Comparison of ENCODE assay signal across 19 cellular contexts in the genomic region with DNA sequence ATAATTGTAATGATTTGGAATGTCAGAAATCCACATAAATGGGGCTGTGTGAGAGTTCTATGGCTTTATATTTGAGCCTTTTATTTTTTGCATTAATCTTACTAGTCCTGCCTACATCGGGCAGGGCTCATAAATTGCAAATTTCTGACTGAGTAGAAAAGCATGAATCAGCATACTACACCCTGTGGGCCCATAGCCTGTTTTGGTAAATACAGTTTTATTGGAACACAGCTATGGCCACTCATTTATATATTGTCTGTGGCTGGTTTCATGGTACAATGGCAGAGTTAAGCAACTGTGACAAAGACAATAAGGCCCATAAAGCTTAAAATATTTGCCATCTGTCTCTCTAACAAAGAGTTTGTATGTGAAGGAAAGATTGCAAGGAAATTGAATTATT. TPM values are rescaled to one million over a fixed set of nuclear protein-coding genes. Genes with fewer than 3 reads are reported as not detected.
DNase-seq lines count a peak whose midpoint lies in the region; ATAC-seq, FAIRE-seq and TF ChIP-seq lines count a peak whose summit lies in the region.
"Had no signal": no experiment of that assay in that cellular context is flagged by ENCODE, and none has a peak within 500 bp of the region (broad histone marks: within the 10 kb centered on the region; RNA-seq: fewer than 3 reads in every experiment).

No MANE protein-coding gene starts in this region.

- WGBS in GM12878 (ENCODE audit: insufficient coverage, insufficient replicate concordance, low lambda C conversion rate, missing lambda C conversion rate) = 95% methylated on average over 1 of the region's 1 CpG

- H3K9me3 ChIP-seq in CD4-positive, alpha-beta T cell (ENCODE audit: control insufficient read depth, low read length) = no peaks in the 10 kb centered on the region
- H3K9me3 ChIP-seq in HAP-1 (no peaks in the 10 kb centered on the region), GM12878 (replicated peaks; ENCODE audit: control insufficient read depth, insufficient read depth, low read length) (no peaks in the 10 kb centered on the region)
- H3K9me3 ChIP-seq: SJSA1 had no signal

- RAD21 ChIA-PET in GM12878 (lab: Charles Lee; ENCODE audit: unreplicated experiment) = interaction anchor here (0.8 to 2.5 kb wide), 4 partner anchors 36 to 151 kb away, joined by 3 to 12 read pairs (median 4); a partner anchor contains a TSS

- H4K20me1 ChIP-seq in GM12878 (ENCODE audit: control insufficient read depth, insufficient read depth) = no peaks in the 10 kb centered on the region

- CTCF ChIA-PET in CD4-positive, alpha-beta T cell (lab: Charles Lee) = interaction anchor here (1.6 kb wide), 1 partner anchor 11 kb away, joined by 4 read pairs; no protein-coding TSS in a partner anchor
- CTCF ChIA-PET in GM12878 (lab: Yijun Ruan, JAX) = interaction anchor here (0.8 to 3.1 kb wide), 6 partner anchors 9 to 153 kb away, joined by 3 to 14 read pairs (median 4); no protein-coding TSS in a partner anchor

- POLR2A ChIA-PET in CD4-positive, alpha-beta T cell (lab: Charles Lee) = interaction anchor here (1.1 to 8.7 kb wide), 8 partner anchors 8 to 150 kb away, joined by 3 to 125 read pairs (median 6); a partner anchor contains a TSS
- POLR2A ChIA-PET in GM12878 (lab: Charles Lee) = interaction anchor here (2.6 to 3.8 kb wide), 3 partner anchors 12 to 31 kb away, joined by 8 to 21 read pairs (median 9); no protein-coding TSS in a partner anchor
- POLR2A ChIA-PET in naive thymus-derived CD8-positive, alpha-beta T cell (lab: Charles Lee) = interaction anchor here (0.6 to 16.0 kb wide), 6 partner anchors 10 to 45 kb away, joined by 3 to 221 read pairs (median 6); a partner anchor contains a TSS

- no peak for TF ChIP-seq POLR2A in GM12878 (IDR thresholded peaks at IDR 0.05; ENCODE audit: low read depth, low read length)

- H3K36me3 Mint-ChIP-seq in CD4-positive, alpha-beta T cell (ENCODE audit: low read depth) = peaks cover 86% of the 10 kb centered on the region
- peaks cover 0 to 85% (median 21%) of the 10 kb centered on the region in 3 donors for H3K36me3 Mint-ChIP-seq in naive thymus-derived CD8-positive, alpha-beta T cell
- peaks cover 24% of the 10 kb centered on the region for H3K36me3 Mint-ChIP-seq in mesothelial cell of epicardium

- SMC1A ChIA-PET in GM12878 (lab: Charles Lee; ENCODE audit: uncharacterized antibody, unreplicated experiment) = interaction anchor here (0.7 to 6.5 kb wide), 14 partner anchors 12 to 216 kb away, joined by 3 to 68 read pairs (median 4); a partner anchor contains a TSS

- peaks cover 94% of the 10 kb centered on the region for H3K4me1 Mint-ChIP-seq in CD4-positive, alpha-beta T cell (ENCODE audit: low read depth)
- H3K4me1 Mint-ChIP-seq in naive thymus-derived CD8-positive, alpha-beta T cell = peaks cover 45 to 88% (median 85%) of the 10 kb centered on the region in 4 donors
- H3K4me1 Mint-ChIP-seq in mesothelial cell of epicardium = no peaks in the 10 kb centered on the region

- intact Hi-C loops in CD4-positive, alpha-beta T cell (cut with DNase I, micrococcal nuclease) = no loop called here
- intact Hi-C loops in GM12878 (cut with micrococcal nuclease; ENCODE audit: unreplicated experiment) = no loop called here

- no peak overlapping the region for H3K27ac ChIP-seq in CD4-positive, alpha-beta T cell (ENCODE audit: low read depth, low read length)
- no peak overlapping the region for H3K27ac ChIP-seq in GM12878 (ENCODE audit: control insufficient read depth, insufficient read depth)
- H3K27ac ChIP-seq: SJSA1 had no signal

- no peaks in the 10 kb centered on the region for H3K27me3 ChIP-seq in CD4-positive, alpha-beta T cell (ENCODE audit: control insufficient read depth, insufficient read depth, low read length)
- H3K27me3 ChIP-seq in HAP-1 (ENCODE audit: low read depth) = no peaks in the 10 kb centered on the region
- H3K27me3 ChIP-seq in GM12878 (replicated peaks in 1 of 2; ENCODE audit: control insufficient read depth in 2 of 2, insufficient read depth in 2 of 2, low read length in 1 of 2) = no peaks in the 10 kb centered on the region
- H3K27me3 ChIP-seq: SJSA1 had no signal

- H3K4me3 Mint-ChIP-seq in CD4-positive, alpha-beta T cell = no peak overlapping the region
- no peak overlapping the region for H3K4me3 Mint-ChIP-seq in naive thymus-derived CD8-positive, alpha-beta T cell
- no peak overlapping the region for H3K4me3 Mint-ChIP-seq in mesothelial cell of epicardium
- H3K4me3 Mint-ChIP-seq: activated CD4-positive, alpha-beta T cell treated with anti-CD3 and anti-CD28 coated beads, Interleukin-2, amount 10 ng/mL, durations not matched to agents 24 days and 14 days had no signal

- peaks cover 16% of the 10 kb centered on the region for H3K36me3 ChIP-seq in HAP-1 (replicated peaks)
- peaks cover 9 to 35% of the 10 kb centered on the region in 2 experiments for H3K36me3 ChIP-seq in GM12878 (ENCODE audit: control insufficient read depth in 2 of 2, insufficient read depth in 2 of 2, low read length in 1 of 2)

- H3K27me3 Mint-ChIP-seq in CD4-positive, alpha-beta T cell = no peaks in the 10 kb centered on the region
- no peaks in the 10 kb centered on the region for H3K27me3 Mint-ChIP-seq in naive thymus-derived CD8-positive, alpha-beta T cell
- no peaks in the 10 kb centered on the region for H3K27me3 Mint-ChIP-seq in mesothelial cell of epicardium (ENCODE audit: low read depth)
- H3K27me3 Mint-ChIP-seq: activated CD4-positive, alpha-beta T cell treated with anti-CD3 and anti-CD28 coated beads, Interleukin-2, amount 10 ng/mL, durations not matched to agents 24 days and 14 days had no signal

- no peaks in the 10 kb centered on the region; the same call in 1 of the 2 replicates for H3K79me2 ChIP-seq in GM12878 (ENCODE audit: control insufficient read depth, insufficient read depth, low read length)

- no peak for ATAC-seq in CD4-positive, alpha-beta T cell (ENCODE audit: poor library complexity)
- ATAC-seq in GM12878 = 0 out of 3 replicates have a peak, but pooled peaks have one; percentile 17
- no peak for ATAC-seq in naive thymus-derived CD8-positive, alpha-beta T cell
- ATAC-seq: left cardiac atrium had no signal

- H3K4me1 ChIP-seq in HAP-1 = peaks cover 15% of the 10 kb centered on the region
- no peaks in the 10 kb centered on the region for H3K4me1 ChIP-seq in GM12878 (ENCODE audit: control insufficient read depth, insufficient read depth, low read length)
- H3K4me1 ChIP-seq: SJSA1 had no signal

- no peak overlapping the region for H3K9ac ChIP-seq in GM12878 (ENCODE audit: control insufficient read depth, insufficient read depth, low read length)

- in situ Hi-C loops in HAP-1 (cut with MboI; ENCODE audit: low sequenced_read_pairs) = no loop called here
- in situ Hi-C loops in GM12878 (cut with MboI) = no loop called here

- no peak overlapping the region for H2AFZ ChIP-seq in GM12878 (ENCODE audit: control insufficient read depth, low read depth, low read length)

- no peak for TF ChIP-seq RAD21 in GM12878 (IDR thresholded peaks at IDR 0.05; ENCODE audit: insufficient read depth, low read depth, low read length)

- DNase-seq in CD4-positive, alpha-beta T cell = no peak
- DNase-seq in HAP-1 (ENCODE audit: low spot score in 2 of 2) (peak; percentile 26 to 42), GM12878 (ENCODE audit: low read depth, low spot score) (no peak), MV-4-11 (lab: John Stamatoyannopoulos, UW) (no peak), mesothelial cell of epicardium (ENCODE audit: low spot score in 2 of 2, unreplicated experiment in 2 of 2) (no peak), DMS 273 (lab: John Stamatoyannopoulos, UW; ENCODE audit: unreplicated experiment) (no peak), NAMALWA (ENCODE audit: low spot score) (no peak)
- DNase-seq in naive thymus-derived CD8-positive, alpha-beta T cell = no peak
- DNase-seq: activated CD4-positive, alpha-beta T cell treated with anti-CD3 and anti-CD28 coated beads, Interleukin-2, amount 10 ng/mL, durations not matched to agents 24 days and 14 days; activated T-cell treated with anti-CD3 and anti-CD28 coated beads, Interleukin-2, amount 50 U/mL, for 48 hours; amniotic stem cell; caudate nucleus; effector CD4-positive, alpha-beta T cell; left cardiac atrium; midbrain; NCI-H2029 treated with DMSO at 0.1 percent for 48 hours; NCI-H510A treated with DMSO at 0.1 percent for 48 hours had no signal

- BruUV-seq in GM12878 (replicated peaks; lab: Mats Ljungman, UMichigan) = no TSS peak

- no peaks in the 10 kb centered on the region for H3K9me3 Mint-ChIP-seq in CD4-positive, alpha-beta T cell
- H3K9me3 Mint-ChIP-seq in naive thymus-derived CD8-positive, alpha-beta T cell = no peaks in the 10 kb centered on the region
- H3K9me3 Mint-ChIP-seq in mesothelial cell of epicardium = no peaks in the 10 kb centered on the region
- H3K9me3 Mint-ChIP-seq: activated CD4-positive, alpha-beta T cell treated with anti-CD3 and anti-CD28 coated beads, Interleukin-2, amount 10 ng/mL, durations not matched to agents 24 days and 14 days had no signal

- FAIRE-seq in GM12878 (lab: Jason Lieb, UNC) = no peak

- H3K27ac Mint-ChIP-seq in CD4-positive, alpha-beta T cell = peak overlapping the region; percentile 86
- H3K27ac Mint-ChIP-seq in naive thymus-derived CD8-positive, alpha-beta T cell = peak overlapping the region; percentile 24 to 97 (median 72)
- no peak overlapping the region for H3K27ac Mint-ChIP-seq in mesothelial cell of epicardium

- no peak overlapping the region for H3K4me2 ChIP-seq in GM12878 (ENCODE audit: control insufficient read depth, insufficient read depth)

- TF ChIP-seq EP300 in GM12878 (IDR thresholded peaks at IDR 0.05; ENCODE audit: borderline replicate concordance in 1 of 2, control insufficient read depth in 1 of 2, low read depth in 2 of 2, low read length in 2 of 2) = no peak

- no peak overlapping the region for H3K4me3 ChIP-seq in HAP-1
- H3K4me3 ChIP-seq in GM12878 = no peak overlapping the region
- H3K4me3 ChIP-seq: SJSA1 had no signal

- TF ChIP-seq CTCF in CD4-positive, alpha-beta T cell (IDR thresholded peaks at IDR 0.05) = no peak
- no peak for TF ChIP-seq CTCF in GM12878 (IDR thresholded peaks at IDR 0.05 in 2 of 3, conservative IDR thresholded peaks at IDR 0.05 in 1 of 3; ENCODE audit: control insufficient read depth in 2 of 3, extremely low read depth in 1 of 3, insufficient read depth in 1 of 3, low read depth in 3 of 3, low read length in 3 of 3)
- no peak for TF ChIP-seq CTCF in mesothelial cell of epicardium (IDR thresholded peaks at IDR 0.05; ENCODE audit: unreplicated experiment)

RNA-seq across cellular contexts. Expression of a gene that starts 16.8 kb away (rescaled TPM):
- total RNA-seq in CD4-positive, alpha-beta T cell = 10 to 100 TPM; 60.7 to 62.0 TPM
- 483 and 497 TPM in 2 replicates for total RNA-seq in GM12878 (2013; cell fraction: nucleolus; rRNA removed)
- total RNA-seq in GM12878 (2014; rRNA removed) (164 and 170 TPM in 2 replicates), GM12878 (2014; rRNA removed; fragmentation: Illumina TruSeq; extraction: Trizol) (187 and 196 TPM in 2 replicates), GM12878 (2021) (164 and 166 TPM in 2 replicates), mesothelial cell of epicardium (4.1 to 4.8 TPM (median 4.7 TPM) in 3 replicates)
- 73.7 TPM for polyA plus RNA-seq in GM12878 (2011; ENCODE audit: low read depth)
- polyA plus RNA-seq in GM12878 (2011; rRNA removed) (299 and 375 TPM in 2 replicates), GM12878 (2014; fragmentation: Illumina TruSeq; extraction: Trizol) (193 and 221 TPM in 2 replicates), GM12878 (2014; fragmentation: Nextera tagmentation; extraction: Ambion mirVana) (100 to 1,000 TPM; 149 to 200 TPM), GM12878 (2014; rRNA removed) (149 and 157 TPM in 2 replicates), GM12878 (2016; fragmentation: Nextera tagmentation; extraction: Ambion mirVana) (100 to 1,000 TPM; 162 to 179 TPM)
- polyA plus RNA-seq in GM12878 (2011; cell fraction: cytosol; rRNA removed) = 278 and 313 TPM in 2 replicates
- polyA plus RNA-seq in GM12878 (2011; cell fraction: nucleus; rRNA removed) = 458 and 613 TPM in 2 replicates
- polyA plus RNA-seq in GM12878 (2012) = 75.3 and 147 TPM in 2 replicates
- polyA minus RNA-seq in GM12878 (2011; rRNA and poly(A)+ RNA removed) = 404 and 526 TPM in 2 replicates
- 128 and 168 TPM in 2 replicates for polyA minus RNA-seq in GM12878 (2011; cell fraction: cytosol; rRNA and poly(A)+ RNA removed)
- 708 and 882 TPM in 2 replicates for polyA minus RNA-seq in GM12878 (2011; cell fraction: nucleus; rRNA and poly(A)+ RNA removed)
- 100 to 1,000 TPM; 274 to 289 TPM for total RNA-seq in naive thymus-derived CD8-positive, alpha-beta T cell
- 100 to 1,000 TPM; 161 to 395 (median 225) TPM for polyA plus RNA-seq in naive thymus-derived CD8-positive, alpha-beta T cell
- total RNA-seq: SJSA1 had no signal

RNA-seq across cellular contexts. Expression of a gene that starts 43.7 kb away (rescaled TPM):
- 10 to 100 TPM; 25.0 to 27.2 TPM for total RNA-seq in CD4-positive, alpha-beta T cell
- 342 and 348 TPM in 2 replicates for total RNA-seq in GM12878 (2013; cell fraction: nucleolus; rRNA removed)
- total RNA-seq in GM12878 (2014; rRNA removed) (56.0 and 70.0 TPM in 2 replicates), GM12878 (2014; rRNA removed; fragmentation: Illumina TruSeq; extraction: Trizol) (67.5 and 68.8 TPM in 2 replicates), GM12878 (2021) (51.8 and 53.6 TPM in 2 replicates), mesothelial cell of epicardium (34.6 to 38.9 TPM (median 35.6 TPM) in 3 replicates)
- 23.6 TPM for polyA plus RNA-seq in GM12878 (2011; ENCODE audit: low read depth)
- polyA plus RNA-seq in GM12878 (2011; rRNA removed) (77.9 and 125 TPM in 2 replicates), GM12878 (2014; fragmentation: Illumina TruSeq; extraction: Trizol) (60.1 and 83.5 TPM in 2 replicates), GM12878 (2014; fragmentation: Nextera tagmentation; extraction: Ambion mirVana) (10 to 100 TPM; 29.4 to 55.5 TPM), GM12878 (2014; rRNA removed) (42.4 and 52.7 TPM in 2 replicates), GM12878 (2016; fragmentation: Nextera tagmentation; extraction: Ambion mirVana) (10 to 100 TPM; 53.1 to 54.1 TPM)
- 25.7 and 33.4 TPM in 2 replicates for polyA plus RNA-seq in GM12878 (2011; cell fraction: cytosol; rRNA removed)
- polyA plus RNA-seq in GM12878 (2011; cell fraction: nucleus; rRNA removed) = 40.1 and 49.8 TPM in 2 replicates
- 31.1 and 54.5 TPM in 2 replicates for polyA plus RNA-seq in GM12878 (2012)
- polyA minus RNA-seq in GM12878 (2011; rRNA and poly(A)+ RNA removed) = 71.9 and 97.9 TPM in 2 replicates
- polyA minus RNA-seq in GM12878 (2011; cell fraction: cytosol; rRNA and poly(A)+ RNA removed) = 19.6 and 21.8 TPM in 2 replicates
- polyA minus RNA-seq in GM12878 (2011; cell fraction: nucleus; rRNA and poly(A)+ RNA removed) = 43.4 and 48.7 TPM in 2 replicates
- total RNA-seq in naive thymus-derived CD8-positive, alpha-beta T cell = 10 to 100 TPM; 55.9 to 59.9 TPM
- polyA plus RNA-seq in naive thymus-derived CD8-positive, alpha-beta T cell = 10 to 100 TPM; 18.0 to 28.6 (median 27.2) TPM

RNA-seq across cellular contexts. Expression of a gene that starts 43.8 kb away (rescaled TPM):
- total RNA-seq in CD4-positive, alpha-beta T cell = 10 to 100 TPM; 35.7 to 38.7 TPM
- total RNA-seq in GM12878 (2013; cell fraction: nucleolus; rRNA removed) = 151 and 152 TPM in 2 replicates
- total RNA-seq in GM12878 (2014; rRNA removed) (76.0 and 80.9 TPM in 2 replicates), GM12878 (2014; rRNA removed; fragmentation: Illumina TruSeq; extraction: Trizol) (56.6 and 60.3 TPM in 2 replicates), GM12878 (2021) (39.1 and 45.3 TPM in 2 replicates), mesothelial cell of epicardium (29.8 to 37.9 TPM (median 30.3 TPM) in 3 replicates)
- 76.4 TPM for polyA plus RNA-seq in GM12878 (2011; ENCODE audit: low read depth)
- polyA plus RNA-seq in GM12878 (2011; rRNA removed) (229 and 281 TPM in 2 replicates), GM12878 (2014; fragmentation: Illumina TruSeq; extraction: Trizol) (82.8 and 106 TPM in 2 replicates), GM12878 (2014; fragmentation: Nextera tagmentation; extraction: Ambion mirVana) (100 to 1,000 TPM in 1 of 2 experiments, 10 to 100 TPM in 1; 88.3 to 146 TPM), GM12878 (2014; rRNA removed) (64.1 and 88.0 TPM in 2 replicates), GM12878 (2016; fragmentation: Nextera tagmentation; extraction: Ambion mirVana) (10 to 100 TPM; 57.7 to 58.4 TPM)
- polyA plus RNA-seq in GM12878 (2011; cell fraction: cytosol; rRNA removed) = 79.5 and 115 TPM in 2 replicates
- polyA plus RNA-seq in GM12878 (2011; cell fraction: nucleus; rRNA removed) = 93.3 and 138 TPM in 2 replicates
- polyA plus RNA-seq in GM12878 (2012) = 82.7 and 135 TPM in 2 replicates
- polyA minus RNA-seq in GM12878 (2011; rRNA and poly(A)+ RNA removed) = 81.4 and 133 TPM in 2 replicates
- polyA minus RNA-seq in GM12878 (2011; cell fraction: cytosol; rRNA and poly(A)+ RNA removed) = 14.7 and 17.9 TPM in 2 replicates
- 27.7 and 29.8 TPM in 2 replicates for polyA minus RNA-seq in GM12878 (2011; cell fraction: nucleus; rRNA and poly(A)+ RNA removed)
- total RNA-seq in naive thymus-derived CD8-positive, alpha-beta T cell = 10 to 100 TPM; 50.5 to 51.3 TPM
- polyA plus RNA-seq in naive thymus-derived CD8-positive, alpha-beta T cell = 10 to 100 TPM; 84.3 to 95.3 (median 91.2) TPM

RNA-seq across cellular contexts. Expression of a gene that starts 43.8 kb away (rescaled TPM):
- 10 to 100 TPM; 13.9 to 15.7 TPM for total RNA-seq in CD4-positive, alpha-beta T cell
- 87.3 and 102 TPM in 2 replicates for total RNA-seq in GM12878 (2013; cell fraction: nucleolus; rRNA removed)
- total RNA-seq in GM12878 (2014; rRNA removed) = 92.1 and 115 TPM in 2 replicates
- total RNA-seq in GM12878 (2014; rRNA removed; fragmentation: Illumina TruSeq; extraction: Trizol) = 88.8 and 105 TPM in 2 replicates
- total RNA-seq in GM12878 (2021) = 72.1 and 95.0 TPM in 2 replicates
- 120 TPM for polyA plus RNA-seq in GM12878 (2011; ENCODE audit: low read depth)
- 508 and 715 TPM in 2 replicates for polyA plus RNA-seq in GM12878 (2011; rRNA removed)
- 197 and 261 TPM in 2 replicates for polyA plus RNA-seq in GM12878 (2011; cell fraction: cytosol; rRNA removed)
- polyA plus RNA-seq in GM12878 (2011; cell fraction: nucleus; rRNA removed) = 117 and 171 TPM in 2 replicates
- polyA plus RNA-seq in GM12878 (2012) = 69.1 and 111 TPM in 2 replicates
- 124 and 170 TPM in 2 replicates for polyA plus RNA-seq in GM12878 (2014; fragmentation: Illumina TruSeq; extraction: Trizol)
- polyA plus RNA-seq in GM12878 (2014; fragmentation: Nextera tagmentation; extraction: Ambion mirVana) = 100 to 1,000 TPM; 151 to 216 TPM
- polyA plus RNA-seq in GM12878 (2014; rRNA removed) = 73.5 and 105 TPM in 2 replicates
- 10 to 100 TPM; 37.1 to 39.3 TPM for polyA plus RNA-seq in GM12878 (2016; fragmentation: Nextera tagmentation; extraction: Ambion mirVana)
- polyA minus RNA-seq in GM12878 (2011; rRNA and poly(A)+ RNA removed) = 176 and 187 TPM in 2 replicates
- 36.6 and 47.4 TPM in 2 replicates for polyA minus RNA-seq in GM12878 (2011; cell fraction: cytosol; rRNA and poly(A)+ RNA removed)
- 123 and 150 TPM in 2 replicates for polyA minus RNA-seq in GM12878 (2011; cell fraction: nucleus; rRNA and poly(A)+ RNA removed)
- 1 to 10 TPM; 5.7 to 6.5 TPM for total RNA-seq in naive thymus-derived CD8-positive, alpha-beta T cell
- 10 to 100 TPM; 45.4 to 69.0 (median 48.6) TPM for polyA plus RNA-seq in naive thymus-derived CD8-positive, alpha-beta T cell
- total RNA-seq in mesothelial cell of epicardium = not detected in 3 replicates
- total RNA-seq: H4, SJSA1 had no signal

Comparison
In these comparisons a context has a peak if more than half of its experiments do, and no peak if none do; other contexts are left out.
1. DNase-seq: peak in HAP-1 (2 of 2); none in CD4-positive, alpha-beta T cell (0 of 10), GM12878 (single experiment), naive thymus-derived CD8-positive, alpha-beta T cell (0 of 10), MV-4-11 (single experiment), mesothelial cell of epicardium (0 of 2), DMS 273 (single experiment) and NAMALWA (single experiment).
2. RNA of a gene that starts 16.8 kb away (total RNA-seq): 274 to 289 TPM in naive thymus-derived CD8-positive, alpha-beta T cell, 164 to 497 TPM in GM12878 and 60.7 to 62.0 TPM in CD4-positive, alpha-beta T cell; 4.1 to 4.8 TPM in mesothelial cell of epicardium; every median in the first group is over 10 times any median in the second.